In genomic region chr1:111795401-111795800, GRCh38 we compare ENCODE assay signal across 22 cellular contexts.
"Had no signal": no experiment of that assay in that cellular context is flagged by ENCODE, and none has a peak within 500 bp of the region (broad histone marks: within the 10 kb centered on the region; RNA-seq: fewer than 3 reads in every experiment).

No MANE protein-coding gene starts in this region.

- FAIRE-seq: RCC 7860 had no signal

- DNase-seq: KBM-7, MV-4-11, NCI-H1048, NCI-H1105, NCI-H1417, NCI-H1436 treated with DMSO at 0.1 percent for 48 hours, NCI-H1694, NCI-H187 treated with DMSO at 0.1 percent for 48 hours, NCI-H2029 treated with DMSO at 0.1 percent for 48 hours, NCI-H2171 treated with DMSO at 0.1 percent for 48 hours, NCI-H345, NCI-H446 treated with DMSO at 0.1 percent for 48 hours, NCI-H510A treated with DMSO at 0.1 percent for 48 hours, NCI-H526, Right ventricle myocardium superior, RPMI8226, SIG-M5, SW 1271, T-cell had no signal

- H3K4me3 ChIP-seq: SJSA1, SK-N-MC had no signal
